20 cellular contexts compared by ENCODE assay signal in the genomic region with DNA sequence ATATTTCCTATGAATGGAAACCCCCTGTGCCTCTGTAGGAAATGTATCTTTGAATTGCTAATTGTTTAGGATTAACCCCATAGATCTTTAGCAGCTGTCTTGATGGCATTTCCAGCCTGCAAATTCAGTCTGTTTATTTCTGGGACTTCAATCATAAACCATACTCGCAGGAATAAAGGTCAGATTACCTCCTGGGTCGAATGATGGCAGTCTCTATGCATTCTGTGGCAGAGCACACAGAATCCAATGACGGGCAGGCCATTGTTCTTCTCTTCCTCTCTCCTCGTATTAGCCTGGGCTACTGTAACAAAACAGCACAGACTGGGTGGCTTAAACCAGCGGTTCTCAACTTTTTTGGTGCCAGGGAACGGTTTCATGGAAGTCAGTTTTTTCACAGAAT.
"Had no signal": no experiment of that assay in that cellular context is flagged by ENCODE, and none has a peak within 500 bp of the region (broad histone marks: within the 10 kb centered on the region; RNA-seq: fewer than 3 reads in every experiment).

No MANE protein-coding gene starts in this region.

- ATAC-seq: K562, T-cell had no signal

- DNase-seq: Kasumi-1, MM.1S, NCI-H1092 treated with DMSO at 0.1 percent for 48 hours, NCI-H1436, NCI-H1694 treated with DMSO at 0.1 percent for 48 hours, NCI-H1930, NCI-H2081, NCI-H226, NCI-H446, NCI-H510A, NCI-H524 treated with DMSO at 0.1 percent for 48 hours, NCI-H69, NCI-H774, Right ventricle myocardium superior, RPMI8226, SIG-M5, SK-N-SH, SW 1271, T-cell had no signal
